ENCODE assay signal across 1 cellular context in the genomic region with DNA sequence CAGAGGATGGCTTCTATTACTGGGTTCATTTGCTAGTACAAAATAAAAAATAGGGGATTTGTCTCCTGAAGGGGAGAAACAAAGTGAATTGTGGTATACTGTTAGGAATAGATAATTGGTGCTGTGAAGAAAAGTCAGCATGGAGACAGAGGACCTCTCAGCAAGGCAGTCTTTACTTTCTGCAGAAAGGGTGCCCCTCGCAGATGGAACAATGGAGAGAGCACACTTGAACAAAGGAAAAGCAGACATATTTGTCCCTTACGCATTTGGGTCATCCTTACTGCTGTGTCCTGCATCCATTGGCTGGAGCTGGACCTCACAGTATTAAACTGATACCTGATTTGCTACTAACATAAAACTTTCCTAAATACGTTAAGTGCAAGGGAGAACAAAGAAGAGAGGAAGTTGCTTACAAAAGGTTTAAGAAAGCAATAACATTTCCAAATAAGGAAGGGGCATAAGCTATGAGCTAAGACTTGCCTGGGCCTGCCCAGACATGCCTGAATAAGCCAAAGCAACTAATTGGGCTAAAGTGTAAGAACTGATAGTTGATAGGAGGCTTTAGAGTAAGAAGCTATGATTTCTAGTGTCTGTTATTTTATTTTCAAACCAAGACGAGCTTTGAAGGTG.
TF ChIP-seq lines count a peak whose summit lies in the region.

No MANE protein-coding gene starts in this region.

TF ChIP-seq in HEK293, 187 proteins besides CTCF, POLR2A, EP300 and RAD21 (continued from another document):
- TF ChIP-seq, protein P1, sequence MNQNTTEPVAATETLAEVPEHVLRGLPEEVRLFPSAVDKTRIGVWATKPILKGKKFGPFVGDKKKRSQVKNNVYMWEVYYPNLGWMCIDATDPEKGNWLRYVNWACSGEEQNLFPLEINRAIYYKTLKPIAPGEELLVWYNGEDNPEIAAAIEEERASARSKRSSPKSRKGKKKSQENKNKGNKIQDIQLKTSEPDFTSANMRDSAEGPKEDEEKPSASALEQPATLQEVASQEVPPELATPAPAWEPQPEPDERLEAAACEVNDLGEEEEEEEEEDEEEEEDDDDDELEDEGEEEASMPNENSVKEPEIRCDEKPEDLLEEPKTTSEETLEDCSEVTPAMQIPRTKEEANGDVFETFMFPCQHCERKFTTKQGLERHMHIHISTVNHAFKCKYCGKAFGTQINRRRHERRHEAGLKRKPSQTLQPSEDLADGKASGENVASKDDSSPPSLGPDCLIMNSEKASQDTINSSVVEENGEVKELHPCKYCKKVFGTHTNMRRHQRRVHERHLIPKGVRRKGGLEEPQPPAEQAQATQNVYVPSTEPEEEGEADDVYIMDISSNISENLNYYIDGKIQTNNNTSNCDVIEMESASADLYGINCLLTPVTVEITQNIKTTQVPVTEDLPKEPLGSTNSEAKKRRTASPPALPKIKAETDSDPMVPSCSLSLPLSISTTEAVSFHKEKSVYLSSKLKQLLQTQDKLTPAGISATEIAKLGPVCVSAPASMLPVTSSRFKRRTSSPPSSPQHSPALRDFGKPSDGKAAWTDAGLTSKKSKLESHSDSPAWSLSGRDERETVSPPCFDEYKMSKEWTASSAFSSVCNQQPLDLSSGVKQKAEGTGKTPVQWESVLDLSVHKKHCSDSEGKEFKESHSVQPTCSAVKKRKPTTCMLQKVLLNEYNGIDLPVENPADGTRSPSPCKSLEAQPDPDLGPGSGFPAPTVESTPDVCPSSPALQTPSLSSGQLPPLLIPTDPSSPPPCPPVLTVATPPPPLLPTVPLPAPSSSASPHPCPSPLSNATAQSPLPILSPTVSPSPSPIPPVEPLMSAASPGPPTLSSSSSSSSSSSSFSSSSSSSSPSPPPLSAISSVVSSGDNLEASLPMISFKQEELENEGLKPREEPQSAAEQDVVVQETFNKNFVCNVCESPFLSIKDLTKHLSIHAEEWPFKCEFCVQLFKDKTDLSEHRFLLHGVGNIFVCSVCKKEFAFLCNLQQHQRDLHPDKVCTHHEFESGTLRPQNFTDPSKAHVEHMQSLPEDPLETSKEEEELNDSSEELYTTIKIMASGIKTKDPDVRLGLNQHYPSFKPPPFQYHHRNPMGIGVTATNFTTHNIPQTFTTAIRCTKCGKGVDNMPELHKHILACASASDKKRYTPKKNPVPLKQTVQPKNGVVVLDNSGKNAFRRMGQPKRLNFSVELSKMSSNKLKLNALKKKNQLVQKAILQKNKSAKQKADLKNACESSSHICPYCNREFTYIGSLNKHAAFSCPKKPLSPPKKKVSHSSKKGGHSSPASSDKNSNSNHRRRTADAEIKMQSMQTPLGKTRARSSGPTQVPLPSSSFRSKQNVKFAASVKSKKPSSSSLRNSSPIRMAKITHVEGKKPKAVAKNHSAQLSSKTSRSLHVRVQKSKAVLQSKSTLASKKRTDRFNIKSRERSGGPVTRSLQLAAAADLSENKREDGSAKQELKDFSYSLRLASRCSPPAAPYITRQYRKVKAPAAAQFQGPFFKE (tag by site-specific recombination; IDR thresholded peaks at IDR 0.05; ENCODE audit: borderline replicate concordance), result no peak
- TF ChIP-seq ZBTB17 (tag by site-specific recombination; IDR thresholded peaks at IDR 0.05) (no peak), ZFP69B (tag by site-specific recombination; IDR thresholded peaks at IDR 0.05) (no peak), ZNF501 (tag by site-specific recombination; IDR thresholded peaks at IDR 0.05) (no peak), ZNF596 (tag by site-specific recombination; IDR thresholded peaks at IDR 0.05) (no peak), SETDB1 (IDR thresholded peaks at IDR 0.05; ENCODE audit: insufficient read length, low read length) (peak; percentile 100), ZNF239 (tag by site-specific recombination; IDR thresholded peaks at IDR 0.05) (no peak)
